Comparison of ENCODE assay signal across 8 cellular contexts in the genomic region with DNA sequence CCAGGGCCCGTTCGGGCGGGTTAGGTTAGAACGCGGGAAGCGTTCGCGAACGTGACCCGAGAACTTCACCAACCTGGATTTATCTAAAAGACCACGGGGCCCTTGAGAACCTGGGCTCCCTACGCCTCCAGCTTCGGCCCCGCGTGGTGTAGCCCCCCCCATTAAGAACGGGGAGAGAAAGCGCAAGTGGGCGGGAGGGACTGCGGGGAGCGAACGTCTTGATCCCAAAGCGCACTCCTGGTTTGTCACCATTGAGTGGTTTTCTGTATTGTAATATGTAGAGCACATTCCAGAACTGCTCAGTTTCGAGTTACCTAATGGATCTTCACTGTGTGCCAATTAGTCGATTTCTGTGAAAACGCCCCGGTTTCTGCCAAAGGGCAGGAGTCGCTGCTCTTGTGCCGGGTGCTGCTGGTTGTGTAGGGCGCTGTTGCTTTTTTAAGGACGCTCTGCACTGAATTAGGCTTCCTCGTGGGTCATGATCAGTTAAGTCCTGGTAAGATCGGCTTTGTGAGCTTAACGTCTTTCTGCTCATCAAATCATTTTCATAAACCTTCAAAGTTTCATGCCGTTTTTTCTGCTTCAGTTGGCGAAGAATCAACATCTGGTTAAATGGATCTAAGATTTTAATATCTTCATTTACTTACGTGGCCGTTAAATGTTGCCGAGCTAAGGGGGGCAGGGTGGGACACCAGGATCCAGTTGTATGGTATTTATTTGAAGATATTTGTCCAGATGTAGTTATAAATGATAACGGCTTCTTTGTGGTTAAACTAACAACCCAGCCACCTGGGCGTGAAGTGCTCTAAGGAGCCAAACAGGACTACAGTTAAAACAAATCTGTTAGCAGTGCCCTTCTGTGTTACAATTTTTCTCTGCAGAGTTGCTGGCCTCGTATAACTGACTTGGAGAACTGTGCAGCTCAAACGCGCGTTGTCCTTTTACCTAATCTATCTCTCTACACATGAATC. TPM values are rescaled to one million over a fixed set of nuclear protein-coding genes. Genes with fewer than 3 reads are reported as not detected.
DNase-seq lines count a peak whose midpoint lies in the region; ATAC-seq, FAIRE-seq and TF ChIP-seq lines count a peak whose summit lies in the region.

No MANE protein-coding gene starts in this region.

- no peak for TF ChIP-seq CTCF in adrenal gland (IDR thresholded peaks at IDR 0.05)

- intact Hi-C loops in adrenal gland (cut with DNase I): loop anchor here in 1 of 2 donors (2.0 to 10.0 kb wide), 2 partner anchors 90 to 232 kb away; no protein-coding TSS in a partner anchor

- ATAC-seq in GM21786 (IDR thresholded peaks at IDR 0.05; ENCODE audit: unreplicated experiment): peak; percentile 24

- H3K4me3 ChIP-seq in adrenal gland: peak overlapping the region; percentile 32 to 74 (median 50)
- peak overlapping the region; percentile 43 for H3K4me3 ChIP-seq in iPS DF 6.9 (ENCODE audit: low read length)
- H3K4me3 ChIP-seq in small intestine (ENCODE audit: low read depth in 1 of 2, low read length in 2 of 2): peak overlapping the region; percentile 60 to 67

- H3K9me3 ChIP-seq in KOPT-K1 (ENCODE audit: insufficient read depth, low read length, poor library complexity, severe bottlenecking): no peaks in the 10 kb centered on the region
- no peaks in the 10 kb centered on the region for H3K9me3 ChIP-seq in adrenal gland (replicated peaks in 1 of 3)
- H3K9me3 ChIP-seq in iPS DF 6.9 (ENCODE audit: control insufficient read depth, insufficient read depth, low read length): no peaks in the 10 kb centered on the region
- no peaks in the 10 kb centered on the region for H3K9me3 ChIP-seq in small intestine (ENCODE audit: control insufficient read depth, low read depth)

- 1% methylated on average over 23 to 44 of the region's 44 CpGs for WGBS in adrenal gland, 4 donors
- no CpG with 5 or more reads among the region's 44 CpGs for WGBS in iPS DF 6.9 (ENCODE audit: insufficient coverage, insufficient read length)
- WGBS in small intestine, 3 donors: 1% methylated on average over 44 of the region's 44 CpGs

- DNase-seq in ELR (ENCODE audit: low read depth) (peak; percentile 75), SKM-1 (lab: John Stamatoyannopoulos, UW; ENCODE audit: unreplicated experiment) (peak; percentile 29), adrenal gland (peak; percentile 29 to 60 (median 44)), iPS DF 6.9 (ENCODE audit: low read depth, low spot score) (no peak), small intestine (peak; percentile 35), GM19238 (ENCODE audit: insufficient read length, low spot score) (no peak)

- H3K36me3 ChIP-seq in KOPT-K1 (ENCODE audit: insufficient read depth, low read length) (peaks cover 6% of the 10 kb centered on the region), adrenal gland (replicated peaks in 1 of 2) (peaks cover 0 to 2% of the 10 kb centered on the region in 2 donors), iPS DF 6.9 (ENCODE audit: control insufficient read depth, insufficient read depth, low read length) (no peaks in the 10 kb centered on the region), small intestine (ENCODE audit: control insufficient read depth in 2 of 2, insufficient read depth in 2 of 2, low read length in 2 of 2) (no peaks in the 10 kb centered on the region)

- TF ChIP-seq POLR2A in adrenal gland (IDR thresholded peaks at IDR 0.05): peak in 1 of 2 donors; percentile 14

- FAIRE-seq in small intestine (lab: Jason Lieb, UNC): no peak

- H3K4me1 ChIP-seq in adrenal gland (replicated peaks in 1 of 2) (peaks cover 0 to 13% of the 10 kb centered on the region in 2 donors), iPS DF 6.9 (ENCODE audit: control insufficient read depth, insufficient read depth, low read length) (no peaks in the 10 kb centered on the region; the same call in 1 of the 2 replicates), small intestine (ENCODE audit: control insufficient read depth in 2 of 2, insufficient read depth in 1 of 2, low read depth in 1 of 2, low read length in 1 of 2) (peaks cover 0 to 4% of the 10 kb centered on the region in 2 donors)

- H3K27ac ChIP-seq in KOPT-K1 (ENCODE audit: low read depth, low read length, poor library complexity, severe bottlenecking) (peak overlapping the region; percentile 96), adrenal gland (no peak overlapping the region), iPS DF 6.9 (ENCODE audit: low read length) (no peak overlapping the region), small intestine (ENCODE audit: low read depth in 1 of 2, low read length in 1 of 2) (no peak overlapping the region)

- H3K27me3 ChIP-seq in adrenal gland (no peaks in the 10 kb centered on the region), iPS DF 6.9 (ENCODE audit: control insufficient read depth, insufficient read depth, low read length) (no peaks in the 10 kb centered on the region), small intestine (ENCODE audit: control insufficient read depth in 2 of 2, insufficient read depth in 2 of 2, low read length in 2 of 2) (no peaks in the 10 kb centered on the region)

RNA-seq across cellular contexts. Expression of a gene that starts 0.8 kb away (rescaled TPM):
- total RNA-seq in adrenal gland: 1 to 10 TPM in 1 of 8 donors, under 1 TPM in 4, not detected in 3; 0.36 to 1.2 (median 0.53) TPM
- polyA plus RNA-seq in adrenal gland (1 to 10 TPM in 1 of 3 donors, under 1 TPM in 2; 0.44 to 2.3 (median 0.48) TPM), small intestine (1 to 10 TPM in 2 of 3 donors, not detected in 1; 3.8 to 9.3 TPM)

Comparison
In these comparisons a context has a peak if more than half of its experiments do, and no peak if none do; other contexts are left out.
1. DNase-seq: peak in ELR (single experiment), SKM-1 (single experiment), adrenal gland (7 of 7) and small intestine (single experiment); none in iPS DF 6.9 (single experiment) and GM19238 (single experiment).
2. Peak in every context shown above with its lines, with median percentiles within 50 percentile points of each other: H3K4me3 ChIP-seq.